1 cellular context compared by ENCODE assay signal in genomic region chr13:42259515-42259914, GRCh38.
TF ChIP-seq lines count a peak whose summit lies in the region.

No MANE protein-coding gene starts in this region.

TF ChIP-seq in K562, 482 proteins besides CTCF, POLR2A, EP300 and RAD21 (continued from another document and continues in another):
- TF ChIP-seq ZNF318 (IDR thresholded peaks at IDR 0.05; ENCODE audit: borderline replicate concordance in 1 of 2, low read depth in 1 of 2) (no peak), GTF2A2 (tag; IDR thresholded peaks at IDR 0.05) (no peak), ZNF696 (CRISPR knock-in tag; conservative IDR thresholded peaks at IDR 0.05) (no peak), ZBTB17 (CRISPR knock-in tag; IDR thresholded peaks at IDR 0.05) (no peak), ZNF785 (CRISPR knock-in tag; IDR thresholded peaks at IDR 0.05) (no peak), HNRNPH1 (optimal IDR thresholded peaks at IDR 0.05; ENCODE audit: low read depth, low read length) (no peak), ZKSCAN8 (CRISPR knock-in tag; IDR thresholded peaks at IDR 0.05) (no peak), ZNF77 (CRISPR knock-in tag; IDR thresholded peaks at IDR 0.05) (no peak), ZNF511 (CRISPR knock-in tag; IDR thresholded peaks at IDR 0.05) (no peak), ZFP30 (CRISPR knock-in tag; IDR thresholded peaks at IDR 0.05; ENCODE audit: borderline replicate concordance) (no peak), ZBTB33 (CRISPR knock-in tag; IDR thresholded peaks at IDR 0.05) (no peak), ZNF778 (CRISPR knock-in tag; IDR thresholded peaks at IDR 0.05) (no peak), SMARCE1 (IDR thresholded peaks at IDR 0.05) (peak; percentile 52; the same call in 1 of the 2 replicates), MCM5 (IDR thresholded peaks at IDR 0.05; ENCODE audit: low read depth) (no peak), MLLT1 (IDR thresholded peaks at IDR 0.05) (no peak), POLR2B (IDR thresholded peaks at IDR 0.05; ENCODE audit: low read depth, partially characterized antibody) (no peak), LARP7 (IDR thresholded peaks at IDR 0.05) (no peak), MTA2 (IDR thresholded peaks at IDR 0.05; ENCODE audit: low read depth) (peak; percentile 72), GABPB2 (CRISPR knock-in tag; conservative IDR thresholded peaks at IDR 0.05) (no peak), NFIX (CRISPR knock-in tag; IDR thresholded peaks at IDR 0.05; ENCODE audit: low read depth) (no peak), TFE3 (CRISPR knock-in tag; IDR thresholded peaks at IDR 0.05) (no peak), TAL1 (IDR thresholded peaks at IDR 0.05) (peak; percentile 80), RAD51 (IDR thresholded peaks at IDR 0.05; ENCODE audit: borderline replicate concordance, low read depth) (no peak; the same call in 1 of the 2 replicates), CTBP1 (IDR thresholded peaks at IDR 0.05; ENCODE audit: borderline replicate concordance) (no peak), KLF6 (CRISPR knock-in tag; IDR thresholded peaks at IDR 0.05; ENCODE audit: borderline replicate concordance) (no peak), ZNF121 (CRISPR knock-in tag; conservative IDR thresholded peaks at IDR 0.05) (no peak), E2F3 (CRISPR knock-in tag; IDR thresholded peaks at IDR 0.05) (no peak), TAF15 (IDR thresholded peaks at IDR 0.05; ENCODE audit: low read depth, low read length) (no peak), TEAD2 (tag; IDR thresholded peaks at IDR 0.05) (no peak), RBBP5 (IDR thresholded peaks at IDR 0.05; ENCODE audit: borderline replicate concordance, insufficient read depth, low read length, poor library complexity, severe bottlenecking) (no peak), NFE2L1 (tag; IDR thresholded peaks at IDR 0.05; ENCODE audit: borderline replicate concordance, low read depth) (no peak), NR2F6 (CRISPR knock-in tag; IDR thresholded peaks at IDR 0.05) (no peak), EZH2 (IDR thresholded peaks at IDR 0.05; ENCODE audit: borderline replicate concordance, low read depth, low read length) (no peak), RBM15 (IDR thresholded peaks at IDR 0.05; ENCODE audit: insufficient read depth, low read length) (no peak), ARNT (IDR thresholded peaks at IDR 0.05) (peak; percentile 53 to 75; a peak in 3 of 4 replicates), DMBX1 (CRISPR knock-in tag; IDR thresholded peaks at IDR 0.05; ENCODE audit: borderline replicate concordance) (peak; percentile 55; the same call in 1 of the 2 replicates), BMI1 (IDR thresholded peaks at IDR 0.05; ENCODE audit: low read length) (no peak), CEBPZ (IDR thresholded peaks at IDR 0.05; ENCODE audit: borderline replicate concordance, low read depth, low read length) (no peak), TBP (optimal IDR thresholded peaks at IDR 0.05; ENCODE audit: low read depth, low read length) (no peak), MLX (CRISPR knock-in tag; conservative IDR thresholded peaks at IDR 0.05) (no peak), FOXP4 (CRISPR knock-in tag; IDR thresholded peaks at IDR 0.05; ENCODE audit: borderline replicate concordance) (no peak), FOXO4 (CRISPR knock-in tag; IDR thresholded peaks at IDR 0.05) (no peak), NCOR1 (IDR thresholded peaks at IDR 0.05) (peak; percentile 79)
